Comparison of ENCODE assay signal across 1 cellular context in the genomic region with DNA sequence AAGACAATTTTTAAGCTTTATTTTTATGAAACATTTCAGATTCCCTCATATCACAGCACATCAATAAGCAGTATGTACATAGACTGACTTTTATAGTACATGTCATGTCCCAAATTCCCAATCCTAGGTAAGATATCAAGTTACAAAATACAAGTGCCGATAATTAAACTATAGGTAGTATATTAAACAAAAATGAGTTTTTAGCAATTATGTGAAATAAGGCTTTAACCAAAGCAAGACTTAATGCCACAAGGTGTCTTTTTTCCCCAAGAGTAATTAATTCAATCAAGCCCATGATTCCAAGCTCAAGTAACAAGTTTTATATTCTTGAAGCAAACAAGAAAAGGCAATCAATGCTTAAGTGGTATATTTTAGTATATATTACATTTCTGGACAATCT.
TF ChIP-seq lines count a peak whose summit lies in the region.

No MANE protein-coding gene starts in this region.

TF ChIP-seq in HEK293, 187 proteins besides CTCF, POLR2A, EP300 and RAD21 (continued from another document):
- TF ChIP-seq, protein P1, sequence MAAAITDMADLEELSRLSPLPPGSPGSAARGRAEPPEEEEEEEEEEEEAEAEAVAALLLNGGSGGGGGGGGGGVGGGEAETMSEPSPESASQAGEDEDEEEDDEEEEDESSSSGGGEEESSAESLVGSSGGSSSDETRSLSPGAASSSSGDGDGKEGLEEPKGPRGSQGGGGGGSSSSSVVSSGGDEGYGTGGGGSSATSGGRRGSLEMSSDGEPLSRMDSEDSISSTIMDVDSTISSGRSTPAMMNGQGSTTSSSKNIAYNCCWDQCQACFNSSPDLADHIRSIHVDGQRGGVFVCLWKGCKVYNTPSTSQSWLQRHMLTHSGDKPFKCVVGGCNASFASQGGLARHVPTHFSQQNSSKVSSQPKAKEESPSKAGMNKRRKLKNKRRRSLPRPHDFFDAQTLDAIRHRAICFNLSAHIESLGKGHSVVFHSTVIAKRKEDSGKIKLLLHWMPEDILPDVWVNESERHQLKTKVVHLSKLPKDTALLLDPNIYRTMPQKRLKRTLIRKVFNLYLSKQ (tag by site-specific recombination; IDR thresholded peaks at IDR 0.05; ENCODE audit: borderline replicate concordance): no peak
- TF ChIP-seq IKZF3 (tag by site-specific recombination; IDR thresholded peaks at IDR 0.05) (0 out of 2 replicates have a peak, but pooled peaks have one; percentile 31), OSR2 (tag by site-specific recombination; IDR thresholded peaks at IDR 0.05) (no peak), ZNF701 (tag by site-specific recombination; IDR thresholded peaks at IDR 0.05) (no peak)
- TF ChIP-seq, protein P2, sequence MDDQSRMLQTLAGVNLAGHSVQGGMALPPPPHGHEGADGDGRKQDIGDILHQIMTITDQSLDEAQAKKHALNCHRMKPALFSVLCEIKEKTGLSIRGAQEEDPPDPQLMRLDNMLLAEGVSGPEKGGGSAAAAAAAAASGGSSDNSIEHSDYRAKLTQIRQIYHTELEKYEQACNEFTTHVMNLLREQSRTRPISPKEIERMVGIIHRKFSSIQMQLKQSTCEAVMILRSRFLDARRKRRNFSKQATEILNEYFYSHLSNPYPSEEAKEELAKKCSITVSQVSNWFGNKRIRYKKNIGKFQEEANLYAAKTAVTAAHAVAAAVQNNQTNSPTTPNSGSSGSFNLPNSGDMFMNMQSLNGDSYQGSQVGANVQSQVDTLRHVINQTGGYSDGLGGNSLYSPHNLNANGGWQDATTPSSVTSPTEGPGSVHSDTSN (CRISPR knock-in tag; IDR thresholded peaks at IDR 0.05): no peak
- TF ChIP-seq, protein P3, sequence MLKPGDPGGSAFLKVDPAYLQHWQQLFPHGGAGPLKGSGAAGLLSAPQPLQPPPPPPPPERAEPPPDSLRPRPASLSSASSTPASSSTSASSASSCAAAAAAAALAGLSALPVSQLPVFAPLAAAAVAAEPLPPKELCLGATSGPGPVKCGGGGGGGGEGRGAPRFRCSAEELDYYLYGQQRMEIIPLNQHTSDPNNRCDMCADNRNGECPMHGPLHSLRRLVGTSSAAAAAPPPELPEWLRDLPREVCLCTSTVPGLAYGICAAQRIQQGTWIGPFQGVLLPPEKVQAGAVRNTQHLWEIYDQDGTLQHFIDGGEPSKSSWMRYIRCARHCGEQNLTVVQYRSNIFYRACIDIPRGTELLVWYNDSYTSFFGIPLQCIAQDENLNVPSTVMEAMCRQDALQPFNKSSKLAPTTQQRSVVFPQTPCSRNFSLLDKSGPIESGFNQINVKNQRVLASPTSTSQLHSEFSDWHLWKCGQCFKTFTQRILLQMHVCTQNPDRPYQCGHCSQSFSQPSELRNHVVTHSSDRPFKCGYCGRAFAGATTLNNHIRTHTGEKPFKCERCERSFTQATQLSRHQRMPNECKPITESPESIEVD (tag by site-specific recombination; IDR thresholded peaks at IDR 0.05): peak; percentile 89
- TF ChIP-seq, protein P4, sequence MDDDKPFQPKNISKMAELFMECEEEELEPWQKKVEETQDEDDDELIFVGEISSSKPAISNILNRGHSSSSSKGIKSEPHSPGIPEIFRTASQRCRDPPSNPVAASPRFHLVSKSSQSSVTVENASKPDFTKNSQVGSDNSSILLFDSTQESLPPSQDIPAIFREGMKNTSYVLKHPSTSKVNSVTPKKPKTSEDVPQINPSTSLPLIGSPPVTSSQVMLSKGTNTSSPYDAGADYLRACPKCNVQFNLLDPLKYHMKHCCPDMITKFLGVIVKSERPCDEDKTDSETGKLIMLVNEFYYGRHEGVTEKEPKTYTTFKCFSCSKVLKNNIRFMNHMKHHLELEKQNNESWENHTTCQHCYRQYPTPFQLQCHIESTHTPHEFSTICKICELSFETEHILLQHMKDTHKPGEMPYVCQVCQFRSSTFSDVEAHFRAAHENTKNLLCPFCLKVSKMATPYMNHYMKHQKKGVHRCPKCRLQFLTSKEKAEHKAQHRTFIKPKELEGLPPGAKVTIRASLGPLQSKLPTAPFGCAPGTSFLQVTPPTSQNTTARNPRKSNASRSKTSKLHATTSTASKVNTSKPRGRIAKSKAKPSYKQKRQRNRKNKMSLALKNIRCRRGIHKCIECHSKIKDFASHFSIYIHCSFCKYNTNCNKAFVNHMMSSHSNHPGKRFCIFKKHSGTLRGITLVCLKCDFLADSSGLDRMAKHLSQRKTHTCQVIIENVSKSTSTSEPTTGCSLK (tag by site-specific recombination; IDR thresholded peaks at IDR 0.05): no peak
- TF ChIP-seq, protein P5, sequence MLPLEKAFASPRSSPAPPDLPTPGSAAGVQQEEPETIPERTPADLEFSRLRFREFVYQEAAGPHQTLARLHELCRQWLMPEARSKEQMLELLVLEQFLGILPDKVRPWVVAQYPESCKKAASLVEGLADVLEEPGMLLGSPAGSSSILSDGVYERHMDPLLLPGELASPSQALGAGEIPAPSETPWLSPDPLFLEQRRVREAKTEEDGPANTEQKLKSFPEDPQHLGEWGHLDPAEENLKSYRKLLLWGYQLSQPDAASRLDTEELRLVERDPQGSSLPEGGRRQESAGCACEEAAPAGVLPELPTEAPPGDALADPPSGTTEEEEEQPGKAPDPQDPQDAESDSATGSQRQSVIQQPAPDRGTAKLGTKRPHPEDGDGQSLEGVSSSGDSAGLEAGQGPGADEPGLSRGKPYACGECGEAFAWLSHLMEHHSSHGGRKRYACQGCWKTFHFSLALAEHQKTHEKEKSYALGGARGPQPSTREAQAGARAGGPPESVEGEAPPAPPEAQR (tag by site-specific recombination; IDR thresholded peaks at IDR 0.05): no peak
TF ChIP-seq in HEK293: peak in this region for 5.
